Comparison of ENCODE assay signal across 13 cellular contexts in genomic region chr14:74886001-74886400, GRCh38. TPM values are rescaled to one million over a fixed set of nuclear protein-coding genes. Genes with fewer than 3 reads are reported as not detected.
DNase-seq lines count a peak whose midpoint lies in the region; ATAC-seq and TF ChIP-seq lines count a peak whose summit lies in the region.
"Had no signal": no experiment of that assay in that cellular context is flagged by ENCODE, and none has a peak within 500 bp of the region (broad histone marks: within the 10 kb centered on the region; RNA-seq: fewer than 3 reads in every experiment).

No MANE protein-coding gene starts in this region.

- in situ Hi-C loops in HAP-1 (cut with MboI; ENCODE audit: low sequenced_read_pairs), result no loop called here

- H3K79me1 ChIP-seq in neuronal stem cell (ENCODE audit: low read depth, low read length), result no peaks in the 10 kb centered on the region

- DNase-seq in DND-41 (no peak), NT2/D1 (ENCODE audit: low read depth, low spot score) (peak; percentile 59), fibroblast of gingiva (ENCODE audit: low read depth) (peak; percentile 98), renal cortical epithelial cell (ENCODE audit: low read depth) (peak; percentile 81), NCI-H1105 (lab: John Stamatoyannopoulos, UW) (no peak), neuronal stem cell (ENCODE audit: low spot score) (no peak), HAP-1 (ENCODE audit: low spot score in 2 of 2) (no peak), MM.1S (no peak)
- DNase-seq: activated gamma-delta T cell, heart left ventricle, right lobe of liver had no signal

- H2BK120ac ChIP-seq in neuronal stem cell (ENCODE audit: low read depth, low read length), result no peak overlapping the region

- no peak overlapping the region for H3K4ac ChIP-seq in neuronal stem cell (ENCODE audit: low read length)

- H4K91ac ChIP-seq in neuronal stem cell (ENCODE audit: low read depth, low read length, poor library complexity), result no peak overlapping the region

- no peak overlapping the region for H2AFZ ChIP-seq in DND-41 (ENCODE audit: low read depth, low read length)
- no peak overlapping the region for H2AFZ ChIP-seq in neuronal stem cell (ENCODE audit: low read length)
- no peak overlapping the region for H2AFZ ChIP-seq in MM.1S (ENCODE audit: low read length)

- peaks cover 82% of the 10 kb centered on the region for H3K79me2 ChIP-seq in DND-41 (ENCODE audit: insufficient read depth, low read length)
- H3K79me2 ChIP-seq in MM.1S (ENCODE audit: low read length), result peaks cover 59% of the 10 kb centered on the region

- no peak overlapping the region for H3K23ac ChIP-seq in neuronal stem cell (ENCODE audit: low read depth, low read length, poor library complexity)

- H3K9me3 ChIP-seq in DND-41 (ENCODE audit: insufficient read depth, low read length, severe bottlenecking), result no peaks in the 10 kb centered on the region
- H3K9me3 ChIP-seq in NT2/D1 (ENCODE audit: insufficient read depth, low read length), result no peaks in the 10 kb centered on the region
- H3K9me3 ChIP-seq in neuronal stem cell (replicated peaks in 1 of 2; ENCODE audit: control insufficient read depth in 2 of 2, insufficient read depth in 1 of 2, low read depth in 1 of 2, low read length in 2 of 2), result no peaks in the 10 kb centered on the region
- no peaks in the 10 kb centered on the region for H3K9me3 ChIP-seq in HAP-1
- H3K9me3 ChIP-seq in MM.1S (replicated peaks; ENCODE audit: insufficient read depth, low read length), result no peaks in the 10 kb centered on the region
- H3K9me3 ChIP-seq: heart left ventricle, right lobe of liver had no signal

- H3K14ac ChIP-seq in neuronal stem cell (ENCODE audit: low read length), result no peak overlapping the region

- 0 out of 2 replicates have a peak overlapping the region, but pooled peaks have one; percentile 5 for H3K9ac ChIP-seq in DND-41 (ENCODE audit: low read depth, low read length)
- H3K9ac ChIP-seq in NT2/D1 (ENCODE audit: insufficient read length, low read depth), result no peak overlapping the region
- no peak overlapping the region for H3K9ac ChIP-seq in neuronal stem cell (ENCODE audit: low read depth, low read length, poor library complexity)
- H3K9ac ChIP-seq in MM.1S (ENCODE audit: low read length), result no peak overlapping the region

- no peak overlapping the region for H2BK15ac ChIP-seq in neuronal stem cell (ENCODE audit: low read length)

- no peak overlapping the region for H2BK12ac ChIP-seq in neuronal stem cell (ENCODE audit: low read length)

- WGBS in neuronal stem cell (ENCODE audit: extremely low coverage in 2 of 2, insufficient read length in 2 of 2, insufficient replicate concordance in 1 of 2), 2 donors, result no CpG with 5 or more reads among the region's 3 CpGs

- peaks cover 56% of the 10 kb centered on the region for H3K36me3 ChIP-seq in DND-41 (ENCODE audit: insufficient read depth, low read length)
- peaks cover 51% of the 10 kb centered on the region for H3K36me3 ChIP-seq in NT2/D1 (ENCODE audit: insufficient read depth, insufficient read length, low read length)
- H3K36me3 ChIP-seq in neuronal stem cell (replicated peaks in 1 of 2; ENCODE audit: control insufficient read depth in 2 of 2, insufficient read depth in 2 of 2, low read length in 2 of 2), result peaks cover 12 to 74% of the 10 kb centered on the region in 2 donors
- peaks cover 51% of the 10 kb centered on the region for H3K36me3 ChIP-seq in HAP-1 (replicated peaks)
- H3K36me3 ChIP-seq in MM.1S (replicated peaks; ENCODE audit: insufficient read depth, low read length), result no peaks in the 10 kb centered on the region

- peak overlapping the region; percentile 26; the same call in 1 of the 2 replicates for H3K4me2 ChIP-seq in DND-41 (ENCODE audit: insufficient read depth, low read length)
- H3K4me2 ChIP-seq in neuronal stem cell (ENCODE audit: insufficient read depth, low read length, poor library complexity, severe bottlenecking), result no peak overlapping the region
- H3K4me2 ChIP-seq in MM.1S (ENCODE audit: low read depth, low read length), result no peak overlapping the region

- ATAC-seq in DND-41 (ENCODE audit: insufficient read depth, low read depth), result no peak
- ATAC-seq: right lobe of liver had no signal

- no peaks in the 10 kb centered on the region for H3F3A ChIP-seq in MM.1S (ENCODE audit: insufficient read depth, low read length)

- H2BK5ac ChIP-seq in neuronal stem cell (ENCODE audit: low read length), result no peak overlapping the region

- H3K18ac ChIP-seq in neuronal stem cell (ENCODE audit: low read length), result no peak overlapping the region

- H3K27me3 ChIP-seq in DND-41 (ENCODE audit: insufficient read depth, low read length, poor library complexity) (no peaks in the 10 kb centered on the region), NT2/D1 (ENCODE audit: insufficient read depth, insufficient read length) (no peaks in the 10 kb centered on the region), neuronal stem cell (ENCODE audit: control insufficient read depth in 3 of 3, insufficient read depth in 3 of 3, low read depth in 1 of 3, low read length in 3 of 3) (no peaks in the 10 kb centered on the region), HAP-1 (ENCODE audit: low read depth) (no peaks in the 10 kb centered on the region), MM.1S (replicated peaks; ENCODE audit: insufficient read depth, low read length) (no peaks in the 10 kb centered on the region)
- H3K27me3 ChIP-seq: heart left ventricle, right lobe of liver had no signal

- TF ChIP-seq CTCF in DND-41 (IDR thresholded peaks at IDR 0.05; ENCODE audit: borderline replicate concordance, extremely low read depth, low read length, poor library complexity, severe bottlenecking) (no peak), MM.1S (IDR thresholded peaks at IDR 0.05; ENCODE audit: low read length) (no peak)

- H2AK5ac ChIP-seq in neuronal stem cell (ENCODE audit: low read depth, low read length), result no peak overlapping the region

- H3K4me1 ChIP-seq in DND-41 (ENCODE audit: insufficient read depth, low read length) (peaks cover 40% of the 10 kb centered on the region), NT2/D1 (ENCODE audit: insufficient read depth, insufficient read length) (peaks cover 2% of the 10 kb centered on the region), neuronal stem cell (ENCODE audit: control insufficient read depth in 2 of 2, insufficient read depth in 1 of 2, low read depth in 1 of 2, low read length in 2 of 2) (peaks cover 5 to 7% of the 10 kb centered on the region in 2 donors), HAP-1 (peaks cover 48% of the 10 kb centered on the region), MM.1S (ENCODE audit: low read length) (no peaks in the 10 kb centered on the region)

- no peaks in the 10 kb centered on the region for H3K9me2 ChIP-seq in MM.1S (replicated peaks; ENCODE audit: insufficient read depth, low read length)

- H4K8ac ChIP-seq in neuronal stem cell (ENCODE audit: low read depth, low read length), result no peak overlapping the region

- no peak overlapping the region for H3K27ac ChIP-seq in DND-41 (ENCODE audit: low read length)
- H3K27ac ChIP-seq in neuronal stem cell (replicated peaks; ENCODE audit: low read length), result no peak overlapping the region
- H3K27ac ChIP-seq in MM.1S (ENCODE audit: low read length), result no peak overlapping the region
- H3K27ac ChIP-seq: right lobe of liver had no signal

- H3K4me3 ChIP-seq in DND-41 (ENCODE audit: low read depth in 1 of 2, low read length in 2 of 2) (no peak overlapping the region), NT2/D1 (ENCODE audit: insufficient read length, low read depth) (no peak overlapping the region), neuronal stem cell (ENCODE audit: low read length in 2 of 2) (no peak overlapping the region), HAP-1 (no peak overlapping the region), MM.1S (ENCODE audit: low read length) (no peak overlapping the region)
- H3K4me3 ChIP-seq: heart left ventricle, right lobe of liver had no signal

- H4K20me1 ChIP-seq in DND-41 (ENCODE audit: insufficient read depth, low read length), result peaks cover 51% of the 10 kb centered on the region; the same call in 1 of the 2 replicates
- H4K20me1 ChIP-seq in MM.1S (ENCODE audit: insufficient read depth, low read length), result no peaks in the 10 kb centered on the region; the same call in 1 of the 2 replicates

RNA-seq across cellular contexts. Expression of gene DLST, which starts 4.3 kb away (rescaled TPM):
- 76.4 and 126 TPM in 2 replicates for total RNA-seq in renal cortical epithelial cell
- 48.6 TPM for polyA plus RNA-seq in neuronal stem cell (2013, experiment 1 of 2)
- 47.6 TPM for polyA plus RNA-seq in neuronal stem cell (2013, experiment 2 of 2)

RNA-seq across cellular contexts. Expression of gene PROX2, which starts 10.1 kb away (rescaled TPM):
- not detected in 2 replicates for total RNA-seq in renal cortical epithelial cell
- not detected for polyA plus RNA-seq in neuronal stem cell (2013, experiment 1 of 2)
- not detected for polyA plus RNA-seq in neuronal stem cell (2013, experiment 2 of 2)
- total RNA-seq: heart left ventricle; right lobe of liver; subcutaneous adipose tissue; T-helper 2 cell treated with Interferon-gamma antibody and Interleukin-4, amounts not matched to agents 100 ng/mL and 5 ng/mL, for 36 hours had no signal
- polyA plus RNA-seq: heart left ventricle had no signal

RNA-seq across cellular contexts. Expression of gene RPS6KL1, which starts 37.1 kb away (rescaled TPM):
- 7.9 and 17.7 TPM in 2 replicates for total RNA-seq in renal cortical epithelial cell
- 4.4 TPM for polyA plus RNA-seq in neuronal stem cell (2013, experiment 1 of 2)
- 4.9 TPM for polyA plus RNA-seq in neuronal stem cell (2013, experiment 2 of 2)

Comparison
In these comparisons a context has a peak if more than half of its experiments do, and no peak if none do; other contexts are left out.
1. DNase-seq: peak in NT2/D1 (single experiment), fibroblast of gingiva (single experiment) and renal cortical epithelial cell (single experiment); none in DND-41 (single experiment), NCI-H1105 (single experiment), neuronal stem cell (single experiment), HAP-1 (0 of 2) and MM.1S (single experiment).